In the genomic region with DNA sequence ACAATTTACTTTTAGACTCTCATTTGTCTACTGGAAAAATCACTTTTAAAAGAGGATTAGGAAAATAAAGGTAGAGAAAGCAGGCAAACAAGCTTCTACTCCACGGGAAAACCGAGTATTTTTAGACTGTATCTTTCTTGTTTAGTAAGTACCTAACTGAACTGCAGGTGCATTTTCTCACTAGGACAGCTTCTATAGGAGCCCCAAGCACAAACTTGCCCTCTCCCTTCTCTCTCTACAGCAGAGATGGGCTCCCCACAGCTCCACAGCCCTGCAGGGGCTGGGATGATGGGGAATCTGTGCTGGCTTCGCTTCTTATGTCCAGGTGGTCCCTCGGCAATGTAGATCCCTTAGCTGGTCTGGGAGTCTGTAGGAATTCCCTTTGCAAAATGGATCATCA, we compare ENCODE assay signal across 19 cellular contexts. TPM values are rescaled to one million over a fixed set of nuclear protein-coding genes. Genes with fewer than 3 reads are reported as not detected.
A peak's percentile ranks its signal among the peaks of the same experiment; 100 is the strongest.
DNase-seq lines count a peak whose midpoint lies in the region; ATAC-seq and TF ChIP-seq lines count a peak whose summit lies in the region.
"Had no signal": no experiment of that assay in that cellular context is flagged by ENCODE, and none has a peak within 500 bp of the region (broad histone marks: within the 10 kb centered on the region; RNA-seq: fewer than 3 reads in every experiment).

No MANE protein-coding gene starts in this region.

- no peaks in the 10 kb centered on the region for H3K27me3 Mint-ChIP-seq in activated CD4-positive, alpha-beta T cell treated with anti-CD3 and anti-CD28 coated beads, Interleukin-2, amount 10 ng/mL, durations not matched to agents 7 days and 5 days
- H3K27me3 Mint-ChIP-seq in activated T-helper 1 cell treated with anti-CD3 and anti-CD28 coated beads, Interleukin-12 subunit alpha, Interleukin-12 subunit beta, Interleukin-2, Interleukin-4 antibody, amounts not matched to agents 30 ng/mL and 10 ng/mL and 1 ng/mL, durations not matched to agents 14 hours and 24 hours and 36 hours (ENCODE audit: insufficient read depth), result no peaks in the 10 kb centered on the region
- H3K27me3 Mint-ChIP-seq in natural killer cell treated with Interleukin-12 subunit alpha and Interleukin-12 subunit beta and Interleukin-15 and Interleukin-18, amount 100 ng/mL, for 72 hours, result no peaks in the 10 kb centered on the region

- ATAC-seq in HG02870 (IDR thresholded peaks at IDR 0.05; ENCODE audit: unreplicated experiment), result peak; percentile 53
- peak; percentile 20 to 31 for ATAC-seq in natural killer cell treated with Interleukin-12 subunit alpha and Interleukin-12 subunit beta and Interleukin-15 and Interleukin-18, amount 100 ng/mL, for 72 hours
- no peak for ATAC-seq in HG02973 (IDR thresholded peaks at IDR 0.05; ENCODE audit: unreplicated experiment)
- ATAC-seq in GM21528 (IDR thresholded peaks at IDR 0.05; ENCODE audit: low FRiP score, unreplicated experiment), result no peak
- ATAC-seq: A549, HCT116, upper lobe of right lung, WTC11 had no signal

- peak overlapping the region; percentile 30 for H3K4me3 Mint-ChIP-seq in activated CD4-positive, alpha-beta T cell treated with anti-CD3 and anti-CD28 coated beads, Interleukin-2, amount 10 ng/mL, durations not matched to agents 7 days and 5 days
- H3K4me3 Mint-ChIP-seq in activated T-helper 1 cell treated with anti-CD3 and anti-CD28 coated beads, Interleukin-12 subunit alpha, Interleukin-12 subunit beta, Interleukin-2, Interleukin-4 antibody, amounts not matched to agents 30 ng/mL and 10 ng/mL and 1 ng/mL, durations not matched to agents 14 hours and 24 hours and 36 hours, result peak overlapping the region; percentile 40
- H3K4me3 Mint-ChIP-seq in natural killer cell treated with Interleukin-12 subunit alpha and Interleukin-12 subunit beta and Interleukin-15 and Interleukin-18, amount 100 ng/mL, for 72 hours, result peak overlapping the region; percentile 81
- H3K4me3 Mint-ChIP-seq: WTC11 had no signal

- TF ChIP-seq POLR2A in erythroblast (IDR thresholded peaks at IDR 0.05; ENCODE audit: low read length), result no peak

- intact Hi-C loops in activated T-helper 1 cell treated with anti-CD3 and anti-CD28 coated beads, Interleukin-12 subunit alpha, Interleukin-12 subunit beta, Interleukin-2, Interleukin-4 antibody, amounts not matched to agents 30 ng/mL and 10 ng/mL and 1 ng/mL, durations not matched to agents 14 hours and 24 hours and 36 hours (cut with micrococcal nuclease), result loop anchor here (2.0 kb wide), 2 partner anchors 15 kb away; no protein-coding TSS in a partner anchor

- CTCF ChIA-PET in activated CD4-positive, alpha-beta T cell treated with anti-CD3 and anti-CD28 coated beads, Interleukin-2, amount 10 ng/mL, durations not matched to agents 7 days and 5 days (lab: Charles Lee), result interaction anchor here (1.1 kb wide), 1 partner anchor 14 kb away, joined by 3 read pairs; no protein-coding TSS in a partner anchor

- H3K4me1 Mint-ChIP-seq in activated CD4-positive, alpha-beta T cell treated with anti-CD3 and anti-CD28 coated beads, Interleukin-2, amount 10 ng/mL, durations not matched to agents 7 days and 5 days, result peaks cover 28% of the 10 kb centered on the region
- H3K4me1 Mint-ChIP-seq in activated T-helper 1 cell treated with anti-CD3 and anti-CD28 coated beads, Interleukin-12 subunit alpha, Interleukin-12 subunit beta, Interleukin-2, Interleukin-4 antibody, amounts not matched to agents 30 ng/mL and 10 ng/mL and 1 ng/mL, durations not matched to agents 14 hours and 24 hours and 36 hours (ENCODE audit: low read depth), result peaks cover 36% of the 10 kb centered on the region
- H3K4me1 Mint-ChIP-seq in natural killer cell treated with Interleukin-12 subunit alpha and Interleukin-12 subunit beta and Interleukin-15 and Interleukin-18, amount 100 ng/mL, for 72 hours (ENCODE audit: low read depth in 2 of 2), result peaks cover 52 to 56% of the 10 kb centered on the region in 2 donors
- H3K4me1 Mint-ChIP-seq: WTC11 had no signal

- H3K27ac Mint-ChIP-seq in activated CD4-positive, alpha-beta T cell treated with anti-CD3 and anti-CD28 coated beads, Interleukin-2, amount 10 ng/mL, durations not matched to agents 7 days and 5 days, result peak overlapping the region; percentile 78
- peak overlapping the region; percentile 57 for H3K27ac Mint-ChIP-seq in activated T-helper 1 cell treated with anti-CD3 and anti-CD28 coated beads, Interleukin-12 subunit alpha, Interleukin-12 subunit beta, Interleukin-2, Interleukin-4 antibody, amounts not matched to agents 30 ng/mL and 10 ng/mL and 1 ng/mL, durations not matched to agents 14 hours and 24 hours and 36 hours
- peak overlapping the region; percentile 91 to 98 for H3K27ac Mint-ChIP-seq in natural killer cell treated with Interleukin-12 subunit alpha and Interleukin-12 subunit beta and Interleukin-15 and Interleukin-18, amount 100 ng/mL, for 72 hours
- H3K27ac Mint-ChIP-seq: WTC11 had no signal

- H3K36me3 Mint-ChIP-seq in activated CD4-positive, alpha-beta T cell treated with anti-CD3 and anti-CD28 coated beads, Interleukin-2, amount 10 ng/mL, durations not matched to agents 7 days and 5 days (ENCODE audit: low read depth), result peaks cover 4% of the 10 kb centered on the region
- H3K36me3 Mint-ChIP-seq in activated T-helper 1 cell treated with anti-CD3 and anti-CD28 coated beads, Interleukin-12 subunit alpha, Interleukin-12 subunit beta, Interleukin-2, Interleukin-4 antibody, amounts not matched to agents 30 ng/mL and 10 ng/mL and 1 ng/mL, durations not matched to agents 14 hours and 24 hours and 36 hours (ENCODE audit: low read depth), result peaks cover 2% of the 10 kb centered on the region
- no peaks in the 10 kb centered on the region for H3K36me3 Mint-ChIP-seq in natural killer cell treated with Interleukin-12 subunit alpha and Interleukin-12 subunit beta and Interleukin-15 and Interleukin-18, amount 100 ng/mL, for 72 hours
- H3K36me3 Mint-ChIP-seq: WTC11 had no signal

- POLR2A ChIA-PET in activated CD4-positive, alpha-beta T cell treated with anti-CD3 and anti-CD28 coated beads, Interleukin-2, amount 10 ng/mL, durations not matched to agents 7 days and 5 days (lab: Charles Lee), result no interaction called here

- no peaks in the 10 kb centered on the region for H3K9me3 Mint-ChIP-seq in activated CD4-positive, alpha-beta T cell treated with anti-CD3 and anti-CD28 coated beads, Interleukin-2, amount 10 ng/mL, durations not matched to agents 7 days and 5 days
- H3K9me3 Mint-ChIP-seq in activated T-helper 1 cell treated with anti-CD3 and anti-CD28 coated beads, Interleukin-12 subunit alpha, Interleukin-12 subunit beta, Interleukin-2, Interleukin-4 antibody, amounts not matched to agents 30 ng/mL and 10 ng/mL and 1 ng/mL, durations not matched to agents 14 hours and 24 hours and 36 hours, result no peaks in the 10 kb centered on the region
- H3K9me3 Mint-ChIP-seq in natural killer cell treated with Interleukin-12 subunit alpha and Interleukin-12 subunit beta and Interleukin-15 and Interleukin-18, amount 100 ng/mL, for 72 hours, result no peaks in the 10 kb centered on the region
- H3K9me3 Mint-ChIP-seq: WTC11 had no signal

- no peak for DNase-seq in activated CD4-positive, alpha-beta T cell treated with anti-CD3 and anti-CD28 coated beads, Interleukin-2, amount 10 ng/mL, durations not matched to agents 7 days and 5 days
- DNase-seq in activated CD4-positive, alpha-beta T cell treated with anti-CD3 and anti-CD28 coated beads, Interleukin-2, amount 50 U/mL, for 1 hour, result no peak
- DNase-seq in activated T-helper 1 cell treated with anti-CD3 and anti-CD28 coated beads, Interleukin-12 subunit alpha, Interleukin-12 subunit beta, Interleukin-2, Interleukin-4 antibody, amounts not matched to agents 30 ng/mL and 10 ng/mL and 1 ng/mL, durations not matched to agents 14 hours and 24 hours and 36 hours (ENCODE audit: low spot score), result no peak
- no peak for DNase-seq in natural killer cell treated with Interleukin-12 subunit alpha and Interleukin-12 subunit beta and Interleukin-15 and Interleukin-18, amount 100 ng/mL, for 72 hours (ENCODE audit: low spot score)
- no peak for DNase-seq in erythroblast (lab: John Stamatoyannopoulos, UW)
- DNase-seq: DMS79; kidney; mesendoderm; NCI-H146; NCI-H226; retina; stimulated activated CD4-positive, alpha-beta T cell treated with anti-CD3 and anti-CD28 coated beads, Interleukin-15, amount 100 ng/mL, for 24 hours; upper lobe of right lung had no signal

RNA-seq across cellular contexts. Expression of gene PSTPIP2, which starts 16.2 kb away (rescaled TPM):
- total RNA-seq in activated CD4-positive, alpha-beta T cell treated with anti-CD3 and anti-CD28 coated beads, Interleukin-2, amount 10 ng/mL, durations not matched to agents 7 days and 5 days, result 1 to 10 TPM; 9.4 to 9.7 TPM
- 19.2 and 23.6 TPM in 2 replicates for total RNA-seq in activated T-helper 1 cell treated with anti-CD3 and anti-CD28 coated beads, Interleukin-12 subunit alpha, Interleukin-12 subunit beta, Interleukin-2, Interleukin-4 antibody, amounts not matched to agents 30 ng/mL and 10 ng/mL and 1 ng/mL, durations not matched to agents 14 hours and 24 hours and 36 hours
- 10 to 100 TPM; 29.5 to 65.6 TPM for total RNA-seq in natural killer cell treated with Interleukin-12 subunit alpha and Interleukin-12 subunit beta and Interleukin-15 and Interleukin-18, amount 100 ng/mL, for 72 hours

RNA-seq across cellular contexts. Expression of gene ATP5F1A, which starts 42.3 kb away (rescaled TPM):
- total RNA-seq in activated CD4-positive, alpha-beta T cell treated with anti-CD3 and anti-CD28 coated beads, Interleukin-2, amount 10 ng/mL, durations not matched to agents 7 days and 5 days, result 100 to 1,000 TPM; 333 to 349 TPM
- total RNA-seq in activated T-helper 1 cell treated with anti-CD3 and anti-CD28 coated beads, Interleukin-12 subunit alpha, Interleukin-12 subunit beta, Interleukin-2, Interleukin-4 antibody, amounts not matched to agents 30 ng/mL and 10 ng/mL and 1 ng/mL, durations not matched to agents 14 hours and 24 hours and 36 hours, result 412 and 420 TPM in 2 replicates
- 100 to 1,000 TPM; 312 to 462 TPM for total RNA-seq in natural killer cell treated with Interleukin-12 subunit alpha and Interleukin-12 subunit beta and Interleukin-15 and Interleukin-18, amount 100 ng/mL, for 72 hours

RNA-seq across cellular contexts. Expression of gene HAUS1, which starts 48.3 kb away (rescaled TPM):
- 10 to 100 TPM; 57.9 to 58.5 TPM for total RNA-seq in activated CD4-positive, alpha-beta T cell treated with anti-CD3 and anti-CD28 coated beads, Interleukin-2, amount 10 ng/mL, durations not matched to agents 7 days and 5 days
- total RNA-seq in activated T-helper 1 cell treated with anti-CD3 and anti-CD28 coated beads, Interleukin-12 subunit alpha, Interleukin-12 subunit beta, Interleukin-2, Interleukin-4 antibody, amounts not matched to agents 30 ng/mL and 10 ng/mL and 1 ng/mL, durations not matched to agents 14 hours and 24 hours and 36 hours, result 41.8 and 42.1 TPM in 2 replicates
- total RNA-seq in natural killer cell treated with Interleukin-12 subunit alpha and Interleukin-12 subunit beta and Interleukin-15 and Interleukin-18, amount 100 ng/mL, for 72 hours, result 10 to 100 TPM; 32.7 to 42.3 TPM

Comparison
In these comparisons a context has a peak if more than half of its experiments do, and no peak if none do; other contexts are left out.
1. H3K4me3 Mint-ChIP-seq: peak in every context shown above with its lines; median percentile 81 in natural killer cell treated with Interleukin-12 subunit alpha and Interleukin-12 subunit beta and Interleukin-15 and Interleukin-18, amount 100 ng/mL, for 72 hours; 40 in activated T-helper 1 cell treated with anti-CD3 and anti-CD28 coated beads, Interleukin-12 subunit alpha, Interleukin-12 subunit beta, Interleukin-2, Interleukin-4 antibody, amounts not matched to agents 30 ng/mL and 10 ng/mL and 1 ng/mL, durations not matched to agents 14 hours and 24 hours and 36 hours; 30 in activated CD4-positive, alpha-beta T cell treated with anti-CD3 and anti-CD28 coated beads, Interleukin-2, amount 10 ng/mL, durations not matched to agents 7 days and 5 days.
2. ATAC-seq: peak in HG02870 (single experiment) and natural killer cell treated with Interleukin-12 subunit alpha and Interleukin-12 subunit beta and Interleukin-15 and Interleukin-18, amount 100 ng/mL, for 72 hours (2 of 2); none in HG02973 (single experiment) and GM21528 (single experiment).
3. Peak in every context shown above with its lines, with median percentiles within 50 percentile points of each other: H3K27ac Mint-ChIP-seq.